8 cellular contexts compared by ENCODE assay signal in the genomic region with DNA sequence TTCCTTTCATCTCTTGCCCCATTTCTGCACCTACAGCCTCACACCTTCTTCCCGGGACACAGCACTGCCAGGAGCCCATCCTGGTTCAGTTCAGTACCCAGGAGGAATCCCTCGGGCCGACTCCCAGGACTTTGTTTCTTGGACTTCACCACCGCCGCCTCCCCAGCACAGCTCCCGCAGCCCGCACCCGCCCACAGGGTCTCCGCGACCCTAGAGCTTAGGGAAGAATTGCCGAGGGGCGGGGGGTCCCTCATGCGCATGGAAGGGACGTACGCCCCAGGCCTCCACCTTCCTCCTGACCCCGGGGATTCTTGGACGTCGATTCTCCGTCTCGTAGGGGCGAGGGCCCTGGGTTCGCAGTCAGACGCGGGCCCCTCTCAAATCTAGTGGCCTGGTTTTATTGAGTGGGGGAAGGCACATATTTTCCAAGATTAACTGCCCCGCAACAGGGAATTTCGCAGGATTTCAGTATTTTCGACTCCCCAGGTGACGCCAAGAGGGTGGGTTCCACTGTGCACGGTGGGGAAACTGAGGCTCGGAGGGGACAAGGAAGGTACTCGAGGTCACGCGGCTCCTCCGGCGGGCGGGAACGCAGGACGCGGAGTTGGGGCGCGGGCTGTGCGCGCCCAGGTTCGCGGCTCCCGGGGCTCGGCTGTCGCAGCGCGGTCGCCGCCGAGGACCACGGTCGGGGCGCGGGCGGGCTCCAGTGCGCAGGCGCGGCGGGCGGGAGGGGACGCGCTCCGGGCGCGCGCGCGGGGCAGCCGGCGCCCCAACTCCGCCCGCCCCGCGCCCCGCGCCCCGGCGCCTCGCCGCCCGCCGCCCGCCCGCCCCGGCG. TPM values are rescaled to one million over a fixed set of nuclear protein-coding genes. Genes with fewer than 3 reads are reported as not detected.
DNase-seq lines count a peak whose midpoint lies in the region; ATAC-seq and TF ChIP-seq lines count a peak whose summit lies in the region.

TSS of gene ADCY1 (plus strand) at position 733 of the 835 bp plus-strand sequence. CDS start 176 bp downstream, outside the sequence.

- peak within 1 kb of the TSS; percentile 65 for H3K4me3 Mint-ChIP-seq in Calu3 (ENCODE audit: low read depth, unreplicated experiment)

- DNase-seq in Calu3 = peak; percentile 71
- DNase-seq in islet precursor cell = peak; percentile 47
- DNase-seq in MV-4-11 (lab: John Stamatoyannopoulos, UW) = no peak

- peaks cover 95% of the 10 kb centered on the region for H3K27me3 Mint-ChIP-seq in Calu3 (ENCODE audit: unreplicated experiment)

- CTCF ChIA-PET in Calu3 (lab: Charles Lee) = interaction anchor here (1.2 kb wide), 1 partner anchor 17 kb away, joined by 3 read pairs; no protein-coding TSS in a partner anchor

- H3K27ac Mint-ChIP-seq in Calu3 (ENCODE audit: unreplicated experiment) = no peak within 1 kb of the TSS

- peaks cover 4% of the 10 kb centered on the region for H3K36me3 Mint-ChIP-seq in Calu3 (ENCODE audit: insufficient read depth, unreplicated experiment)

- ATAC-seq in HG03354 (IDR thresholded peaks at IDR 0.05; ENCODE audit: poor library complexity, severe bottlenecking, unreplicated experiment) (peak; percentile 30), HG03469 (IDR thresholded peaks at IDR 0.05; ENCODE audit: unreplicated experiment) (no peak), HG03457 (IDR thresholded peaks at IDR 0.05; ENCODE audit: unreplicated experiment) (no peak)

- peak within 1 kb of the TSS; percentile 24 for H3K27ac ChIP-seq in angular gyrus (ENCODE audit: low read depth, low read length)
- H3K27ac ChIP-seq in temporal lobe (ENCODE audit: low read depth, low read length) = no peak within 1 kb of the TSS

- intact Hi-C loops in Calu3 (cut with micrococcal nuclease; ENCODE audit: unreplicated experiment) = loop anchor here (10.0 kb wide), 1 partner anchor 419 kb away; the partner anchor contains the start of gene RAMP3

- BruUV-seq in Calu3 (replicated peaks; lab: Mats Ljungman, UMichigan) = no TSS peak

- H3K4me1 Mint-ChIP-seq in Calu3 (ENCODE audit: low read depth, unreplicated experiment) = no peaks in the 10 kb centered on the region

- no peaks in the 10 kb centered on the region for H3K9me3 Mint-ChIP-seq in Calu3 (ENCODE audit: low read depth, unreplicated experiment)

- no peak for TF ChIP-seq CTCF in Calu3 (IDR thresholded peaks at IDR 0.05; ENCODE audit: unreplicated experiment)

RNA-seq across cellular contexts. Expression of gene ADCY1, which starts in this region (rescaled TPM):
- total RNA-seq in Calu3 (2022) (7.6 and 8.8 TPM in 2 replicates), temporal lobe (193 TPM)

Comparison
In these comparisons a context has a peak if more than half of its experiments do, and no peak if none do; other contexts are left out.
1. RNA of gene ADCY1 (total RNA-seq): 193 TPM in temporal lobe (single experiment); 7.6 to 8.8 TPM in Calu3; every median in the first group is over 10 times any median in the second.